Comparison of ENCODE assay signal across 8 cellular contexts in the genomic region with DNA sequence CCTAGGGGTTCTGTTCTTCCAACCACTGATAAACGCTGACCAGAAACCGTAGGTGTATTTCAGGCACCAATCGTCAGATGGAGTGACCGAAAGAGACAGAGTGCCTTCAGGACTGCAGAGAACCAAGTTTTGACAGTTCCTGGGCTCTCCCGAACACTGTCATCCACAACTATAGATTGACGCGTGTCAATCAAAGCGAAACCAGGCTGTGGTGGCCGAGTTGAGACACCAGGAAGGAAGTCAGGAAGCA. TPM values are rescaled to one million over a fixed set of nuclear protein-coding genes. Genes with fewer than 3 reads are reported as not detected.
DNase-seq lines count a peak whose midpoint lies in the region; ATAC-seq lines count a peak whose summit lies in the region.

No MANE protein-coding gene starts in this region.

- peaks cover 40% of the 10 kb centered on the region for H3K36me3 Mint-ChIP-seq in activated CD4-positive, alpha-beta memory T cell treated with anti-CD3 and anti-CD28 coated beads, Interleukin-2, amount 10 ng/mL, durations not matched to agents 7 days and 5 days (ENCODE audit: low read depth)

- CTCF ChIA-PET in activated CD4-positive, alpha-beta memory T cell treated with anti-CD3 and anti-CD28 coated beads, Interleukin-2, amount 10 ng/mL, durations not matched to agents 7 days and 5 days (lab: Charles Lee), result interaction anchor here (0.7 to 4.1 kb wide), 16 partner anchors 10 to 161 kb away, joined by 3 to 52 read pairs (median 7); partner anchors contain the start of genes ALOXE3, AURKB, BORCS6 and CTC1

- peak overlapping the region; percentile 99 for H3K27ac ChIP-seq in stomach smooth muscle (ENCODE audit: low read length)

- peaks cover 65% of the 10 kb centered on the region for H3K4me1 Mint-ChIP-seq in activated CD4-positive, alpha-beta memory T cell treated with anti-CD3 and anti-CD28 coated beads, Interleukin-2, amount 10 ng/mL, durations not matched to agents 7 days and 5 days

- H3K9me3 Mint-ChIP-seq in activated CD4-positive, alpha-beta memory T cell treated with anti-CD3 and anti-CD28 coated beads, Interleukin-2, amount 10 ng/mL, durations not matched to agents 7 days and 5 days, result no peaks in the 10 kb centered on the region

- peak overlapping the region; percentile 99 for H3K27ac Mint-ChIP-seq in activated CD4-positive, alpha-beta memory T cell treated with anti-CD3 and anti-CD28 coated beads, Interleukin-2, amount 10 ng/mL, durations not matched to agents 7 days and 5 days

- H3K9ac ChIP-seq in iPS-15b (ENCODE audit: low read depth, low read length) (no peak overlapping the region), stomach smooth muscle (ENCODE audit: low read length in 2 of 2) (peak overlapping the region; percentile 92 to 94)

- H3K4me1 ChIP-seq in iPS-15b (ENCODE audit: control insufficient read depth, insufficient read depth, low read length), result peaks cover 4% of the 10 kb centered on the region
- H3K4me1 ChIP-seq in stomach smooth muscle (ENCODE audit: control insufficient read depth, insufficient read depth, low read length), result peaks cover 34% of the 10 kb centered on the region

- H3K9me3 ChIP-seq in iPS-15b (ENCODE audit: control insufficient read depth, insufficient read depth, low read length) (no peaks in the 10 kb centered on the region), stomach smooth muscle (ENCODE audit: control insufficient read depth in 2 of 2, low read length in 2 of 2) (no peaks in the 10 kb centered on the region)

- H3K4me3 ChIP-seq in iPS-15b (ENCODE audit: low read depth, low read length) (peak overlapping the region; percentile 96), stomach smooth muscle (ENCODE audit: low read length in 2 of 2) (peak overlapping the region; percentile 91 to 98)

- peak; percentile 64 for DNase-seq in activated effector memory CD4-positive, alpha-beta T cell treated with Interleukin-2 at 50 U/mL for 16 hours
- DNase-seq in activated effector memory CD4-positive, alpha-beta T cell treated with anti-CD3 and anti-CD28 coated beads, Interleukin-2, amount 50 U/mL, for 16 hours, result no peak
- no peak for DNase-seq in activated CD4-positive, alpha-beta memory T cell treated with anti-CD3 and anti-CD28 coated beads, Interleukin-2, amount 10 ng/mL, durations not matched to agents 7 days and 5 days
- DNase-seq in NCI-H510A (lab: John Stamatoyannopoulos, UW) (no peak), posterior cingulate gyrus (no peak)

- peaks cover 2% of the 10 kb centered on the region for H3K27me3 Mint-ChIP-seq in activated CD4-positive, alpha-beta memory T cell treated with anti-CD3 and anti-CD28 coated beads, Interleukin-2, amount 10 ng/mL, durations not matched to agents 7 days and 5 days

- intact Hi-C loops in posterior cingulate gyrus (cut with DNase I), result loop anchor here (1.0 to 2.0 kb wide), 3 partner anchors 26 to 104 kb away; partner anchors contain the start of genes ALOXE3, CTC1 and PFAS

- ATAC-seq in HG03045 (IDR thresholded peaks at IDR 0.05; ENCODE audit: unreplicated experiment), result peak; percentile 32

- peaks cover 1% of the 10 kb centered on the region for H3K36me3 ChIP-seq in iPS-15b (ENCODE audit: control insufficient read depth, insufficient read depth, low read length)
- H3K36me3 ChIP-seq in stomach smooth muscle (ENCODE audit: control insufficient read depth in 2 of 2, insufficient read depth in 2 of 2, low read length in 2 of 2), result peaks cover 0 to under 1% of the 10 kb centered on the region in 2 donors

- peak overlapping the region; percentile 95 for H3K4me3 Mint-ChIP-seq in activated CD4-positive, alpha-beta memory T cell treated with anti-CD3 and anti-CD28 coated beads, Interleukin-2, amount 10 ng/mL, durations not matched to agents 7 days and 5 days

- POLR2A ChIA-PET in activated CD4-positive, alpha-beta memory T cell treated with anti-CD3 and anti-CD28 coated beads, Interleukin-2, amount 10 ng/mL, durations not matched to agents 7 days and 5 days (lab: Charles Lee), result interaction anchor here (0.6 to 25.1 kb wide), 24 partner anchors 11 to 154 kb away, joined by 3 to 612 read pairs (median 8); partner anchors contain the start of genes AURKB, BORCS6, CTC1 and KRABD2

- H3K27me3 ChIP-seq in iPS-15b (ENCODE audit: control insufficient read depth, insufficient read depth, low read length) (no peaks in the 10 kb centered on the region), stomach smooth muscle (ENCODE audit: control insufficient read depth in 1 of 2, insufficient read depth in 2 of 2, low read length in 2 of 2) (no peaks in the 10 kb centered on the region)

RNA-seq across cellular contexts. Expression of gene AURKB, which starts 11.9 kb away (rescaled TPM):
- 100 to 1,000 TPM; 160 to 167 TPM for total RNA-seq in activated CD4-positive, alpha-beta memory T cell treated with anti-CD3 and anti-CD28 coated beads, Interleukin-2, amount 10 ng/mL, durations not matched to agents 7 days and 5 days

RNA-seq across cellular contexts. Expression of gene CTC1, which starts 25.6 kb away (rescaled TPM):
- 100 to 1,000 TPM; 116 to 120 TPM for total RNA-seq in activated CD4-positive, alpha-beta memory T cell treated with anti-CD3 and anti-CD28 coated beads, Interleukin-2, amount 10 ng/mL, durations not matched to agents 7 days and 5 days

RNA-seq across cellular contexts. Expression of gene PFAS, which starts 26.8 kb away (rescaled TPM):
- 10 to 100 TPM; 43.6 to 45.9 TPM for total RNA-seq in activated CD4-positive, alpha-beta memory T cell treated with anti-CD3 and anti-CD28 coated beads, Interleukin-2, amount 10 ng/mL, durations not matched to agents 7 days and 5 days

RNA-seq across cellular contexts. Expression of gene BORCS6, which starts 32.3 kb away (rescaled TPM):
- total RNA-seq in activated CD4-positive, alpha-beta memory T cell treated with anti-CD3 and anti-CD28 coated beads, Interleukin-2, amount 10 ng/mL, durations not matched to agents 7 days and 5 days, result 10 to 100 TPM; 16.3 to 17.0 TPM

RNA-seq across cellular contexts. Expression of gene TMEM107, which starts 46.1 kb away (rescaled TPM):
- total RNA-seq in activated CD4-positive, alpha-beta memory T cell treated with anti-CD3 and anti-CD28 coated beads, Interleukin-2, amount 10 ng/mL, durations not matched to agents 7 days and 5 days, result 10 to 100 TPM; 49.7 to 53.9 TPM
